ENCODE assay signal across 8 cellular contexts in genomic region chr12:64696065-64696741, GRCh38.
DNase-seq lines count a peak whose midpoint lies in the region; ATAC-seq, FAIRE-seq and TF ChIP-seq lines count a peak whose summit lies in the region.

No MANE protein-coding gene starts in this region.

- no peaks in the 10 kb centered on the region for H3K79me2 ChIP-seq in astrocyte (ENCODE audit: insufficient read depth, low read length)

- H3K36me3 Mint-ChIP-seq in CD8-positive, alpha-beta memory T cell: peaks cover 14 to 78% (median 33%) of the 10 kb centered on the region in 3 donors
- H3K36me3 Mint-ChIP-seq in astrocyte (ENCODE audit: low read depth, unreplicated experiment): no peaks in the 10 kb centered on the region

- H3K4me1 Mint-ChIP-seq in CD8-positive, alpha-beta memory T cell: peaks cover 69 to 86% (median 85%) of the 10 kb centered on the region in 3 donors
- H3K4me1 Mint-ChIP-seq in astrocyte (ENCODE audit: low read depth, unreplicated experiment): peaks cover 8% of the 10 kb centered on the region

- in situ Hi-C loops in KBM-7 (cut with MboI; ENCODE audit: low pct_unique_long_range_greater_than_20kb, low sequenced_read_pairs): no loop called here

- H3K4me3 Mint-ChIP-seq in CD8-positive, alpha-beta memory T cell: peak overlapping the region in 1 of 7 donors; percentile 3
- no peak overlapping the region for H3K4me3 Mint-ChIP-seq in astrocyte (ENCODE audit: unreplicated experiment)

- peaks cover 74% of the 10 kb centered on the region for H3K4me1 ChIP-seq in CD8-positive, alpha-beta memory T cell (ENCODE audit: insufficient read depth, low read length)
- H3K4me1 ChIP-seq in astrocyte (ENCODE audit: insufficient read depth, low read length) (no peaks in the 10 kb centered on the region), right lobe of liver (no peaks in the 10 kb centered on the region)

- 17% methylated on average over 1 of the region's 1 CpG for WGBS in right lobe of liver (ENCODE audit: insufficient coverage, low coverage, low lambda C conversion rate, missing lambda C conversion rate)

- CTCF ChIA-PET in CD8-positive, alpha-beta memory T cell (lab: Charles Lee): interaction anchor here (0.6 to 5.8 kb wide), 15 partner anchors 11 to 173 kb away, joined by 3 to 100 read pairs (median 15); partner anchors contain the start of gene RASSF3

- POLR2A ChIA-PET in CD8-positive, alpha-beta memory T cell (lab: Charles Lee): interaction anchor here (0.9 to 2.7 kb wide), 4 partner anchors 13 to 87 kb away, joined by 3 to 11 read pairs (median 3); no protein-coding TSS in a partner anchor

- no peak for DNase-seq in CD8-positive, alpha-beta memory T cell
- peak; percentile 59 for DNase-seq in KBM-7
- no peak for DNase-seq in astrocyte (ENCODE audit: low read depth)
- no peak for DNase-seq in right lobe of liver
- DNase-seq in SK-N-DZ (ENCODE audit: low spot score): no peak
- no peak for DNase-seq in H4 (ENCODE audit: low spot score)

- ATAC-seq in right lobe of liver (peak in 3 of 4 donors; percentile 20 to 41 (median 34)), GM19397 (IDR thresholded peaks at IDR 0.05; ENCODE audit: unreplicated experiment) (no peak), GM21786 (IDR thresholded peaks at IDR 0.05; ENCODE audit: unreplicated experiment) (no peak)

- no peaks in the 10 kb centered on the region for H3K27me3 Mint-ChIP-seq in CD8-positive, alpha-beta memory T cell
- H3K27me3 Mint-ChIP-seq in astrocyte (ENCODE audit: low read depth, unreplicated experiment): no peaks in the 10 kb centered on the region

- no peak overlapping the region for H3K9ac ChIP-seq in astrocyte (ENCODE audit: low read length)

- intact Hi-C loops in right lobe of liver (cut with DNase I): loop anchor here in 1 of 2 donors (5.0 kb wide), 1 partner anchor 144 kb away; no protein-coding TSS in a partner anchor

- TF ChIP-seq POLR2A in right lobe of liver (IDR thresholded peaks at IDR 0.05): no peak

- no peak for FAIRE-seq in astrocyte (lab: Jason Lieb, UNC)

- no peak overlapping the region for H3K4me3 ChIP-seq in CD8-positive, alpha-beta memory T cell (ENCODE audit: low read length)
- H3K4me3 ChIP-seq in astrocyte (ENCODE audit: insufficient read depth, low read depth, low read length) (no peak overlapping the region), right lobe of liver (no peak overlapping the region)

- H3K27ac Mint-ChIP-seq in CD8-positive, alpha-beta memory T cell: peak overlapping the region; percentile 12 to 92 (median 62)
- no peak overlapping the region for H3K27ac Mint-ChIP-seq in astrocyte (ENCODE audit: unreplicated experiment)

- no peak overlapping the region for H3K27ac ChIP-seq in CD8-positive, alpha-beta memory T cell (ENCODE audit: low read depth, low read length)
- no peak overlapping the region for H3K27ac ChIP-seq in astrocyte (ENCODE audit: low read depth, low read length)
- no peak overlapping the region for H3K27ac ChIP-seq in right lobe of liver

- no peak overlapping the region for H3K4me2 ChIP-seq in astrocyte (ENCODE audit: low read length)

- no peak overlapping the region for H2AFZ ChIP-seq in astrocyte (ENCODE audit: low read depth, low read length)

- no peaks in the 10 kb centered on the region for H3K27me3 ChIP-seq in CD8-positive, alpha-beta memory T cell (ENCODE audit: insufficient read depth, low read length, poor library complexity, severe bottlenecking)
- no peaks in the 10 kb centered on the region for H3K27me3 ChIP-seq in astrocyte (ENCODE audit: insufficient read depth, low read length)
- H3K27me3 ChIP-seq in right lobe of liver: no peaks in the 10 kb centered on the region

- H4K20me1 ChIP-seq in astrocyte (ENCODE audit: insufficient read depth, low read length): no peaks in the 10 kb centered on the region

- H3K36me3 ChIP-seq in CD8-positive, alpha-beta memory T cell (ENCODE audit: insufficient read depth, low read length): peaks cover 38% of the 10 kb centered on the region
- H3K36me3 ChIP-seq in astrocyte (ENCODE audit: insufficient read depth, low read length): no peaks in the 10 kb centered on the region
- H3K36me3 ChIP-seq in right lobe of liver: peaks cover 0 to 2% (median 0%) of the 10 kb centered on the region in 4 donors

- no peaks in the 10 kb centered on the region for H3K9me3 ChIP-seq in CD8-positive, alpha-beta memory T cell (ENCODE audit: low read length)
- H3K9me3 ChIP-seq in astrocyte (ENCODE audit: insufficient read depth, low read depth, low read length) (no peaks in the 10 kb centered on the region), right lobe of liver (no peaks in the 10 kb centered on the region)

- H3K9me3 Mint-ChIP-seq in CD8-positive, alpha-beta memory T cell: no peaks in the 10 kb centered on the region
- no peaks in the 10 kb centered on the region for H3K9me3 Mint-ChIP-seq in astrocyte (ENCODE audit: unreplicated experiment)

- TF ChIP-seq CTCF in astrocyte (IDR thresholded peaks at IDR 0.05; ENCODE audit: insufficient read depth, low read depth, low read length): peak; percentile 38
- TF ChIP-seq CTCF in right lobe of liver (IDR thresholded peaks at IDR 0.05): peak; percentile 36 to 49 (median 42)

Comparison
In these comparisons a context has a peak if more than half of its experiments do, and no peak if none do; other contexts are left out.
1. ATAC-seq: peak in right lobe of liver (3 of 4); none in GM19397 (single experiment) and GM21786 (single experiment).